24 cellular contexts compared by ENCODE assay signal in the genomic region with DNA sequence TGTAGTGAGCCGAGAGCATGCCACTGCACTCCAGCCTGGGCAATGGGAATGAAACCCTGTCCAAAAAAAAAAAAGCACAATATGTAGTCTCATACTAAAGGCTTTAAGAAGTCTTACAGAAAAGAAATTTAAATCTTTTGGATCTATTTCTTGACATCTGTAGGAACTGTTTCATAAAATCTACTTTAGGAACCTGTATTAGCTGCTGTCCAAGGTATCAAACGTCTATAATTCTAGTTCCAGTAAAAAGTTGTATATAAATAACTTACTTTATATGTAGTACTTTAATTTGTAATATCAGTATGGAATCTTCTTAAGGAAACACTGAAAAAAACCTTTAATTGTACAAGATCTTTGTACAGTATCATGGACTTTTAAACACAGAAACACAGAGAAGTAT.
DNase-seq lines count a peak whose midpoint lies in the region; ATAC-seq, FAIRE-seq and TF ChIP-seq lines count a peak whose summit lies in the region.
"Had no signal": no experiment of that assay in that cellular context is flagged by ENCODE, and none has a peak within 500 bp of the region (broad histone marks: within the 10 kb centered on the region; RNA-seq: fewer than 3 reads in every experiment).

No MANE protein-coding gene starts in this region.

- RAD21 ChIA-PET in HCT116 (lab: Charles Lee; ENCODE audit: low non-redundant PET in 1 of 2, low total read pairs in 2 of 2, uncharacterized antibody in 2 of 2, unreplicated experiment in 2 of 2) = no interaction called here

- no peak for TF ChIP-seq RAD21 in liver (IDR thresholded peaks at IDR 0.05)
- no peak for TF ChIP-seq RAD21 in HepG2 (CRISPR knock-in tag; IDR thresholded peaks at IDR 0.05)
- no peak for TF ChIP-seq RAD21 in HCT116 (IDR thresholded peaks at IDR 0.05; ENCODE audit: low read depth)
- no peak for TF ChIP-seq RAD21 in Ishikawa (IDR thresholded peaks at IDR 0.05; ENCODE audit: low read depth)

- POLR2A ChIA-PET in HepG2 (lab: Yijun Ruan, JAX) = no interaction called here
- POLR2A ChIA-PET in HCT116 (lab: Charles Lee) = no interaction called here

- no peak for TF ChIP-seq CTCF in liver (IDR thresholded peaks at IDR 0.05; ENCODE audit: low read depth, low read length, missing input control)
- TF ChIP-seq CTCF in HepG2 (CRISPR knock-in tag; IDR thresholded peaks at IDR 0.05) = no peak
- no peak for TF ChIP-seq CTCF in HCT116 (IDR thresholded peaks at IDR 0.05 in 2 of 3, conservative IDR thresholded peaks at IDR 0.05 in 1 of 3; ENCODE audit: borderline replicate concordance in 1 of 3, insufficient read depth in 1 of 3, low read depth in 2 of 3, low read length in 2 of 3)
- TF ChIP-seq CTCF in fibroblast of pulmonary artery (IDR thresholded peaks at IDR 0.05; ENCODE audit: low read length, missing control alignments) = no peak
- TF ChIP-seq CTCF in prostate gland (IDR thresholded peaks at IDR 0.05) = no peak

- DNase-seq in HepG2 (ENCODE audit: low spot score) (no peak), HCT116 (ENCODE audit: low read depth, low spot score) (no peak), fibroblast of pulmonary artery (ENCODE audit: low read depth) (peak; percentile 5), NCI-H2196 treated with DMSO at 0.1 percent for 48 hours (lab: John Stamatoyannopoulos, UW; ENCODE audit: unreplicated experiment) (no peak), prostate gland (ENCODE audit: low spot score) (no peak)
- DNase-seq in stimulated activated CD4-positive, alpha-beta T cell treated with anti-CD3 and anti-CD28 coated beads, Interleukin-4, amount 100 ng/mL, for 4 hours = no peak
- DNase-seq: ACHN; BE2C; C1 segment of cervical spinal cord; Caco-2; Calu3; CD4-positive, CD25-positive, alpha-beta regulatory T cell; CD8-positive, alpha-beta T cell; DMS79; DND-41; EL; GF-D8 had no signal

- H3K27ac ChIP-seq in liver (ENCODE audit: low read depth in 1 of 2, low read length in 2 of 2) (no peak overlapping the region), HepG2 (ENCODE audit: extremely low read length, insufficient read depth, low read length) (no peak overlapping the region), HCT116 (ENCODE audit: low read depth, low read length) (no peak overlapping the region), prostate gland (no peak overlapping the region)
- H3K27ac ChIP-seq: 22Rv1, BLaER1 had no signal

- H3K9me2 ChIP-seq in HCT116 (ENCODE audit: insufficient read depth) = no peaks in the 10 kb centered on the region

- no peak overlapping the region for H3K4me3 ChIP-seq in liver (ENCODE audit: low read depth in 1 of 3, low read length in 3 of 3)
- no peak overlapping the region for H3K4me3 ChIP-seq in HepG2 (replicated peaks in 1 of 3; ENCODE audit: insufficient read depth in 1 of 3, low read depth in 2 of 3, low read length in 3 of 3)
- H3K4me3 ChIP-seq in HCT116 (replicated peaks in 1 of 2; ENCODE audit: low read depth in 1 of 2, low read length in 2 of 2) = no peak overlapping the region
- no peak overlapping the region for H3K4me3 ChIP-seq in fibroblast of pulmonary artery (replicated peaks; ENCODE audit: low read depth, low read length)
- no peak overlapping the region for H3K4me3 ChIP-seq in prostate gland
- H3K4me3 ChIP-seq: BLaER1 had no signal

- H4K20me1 ChIP-seq in HepG2 (ENCODE audit: insufficient read depth, low read length) (no peaks in the 10 kb centered on the region), HCT116 (ENCODE audit: insufficient read depth) (no peaks in the 10 kb centered on the region)
- H4K20me1 ChIP-seq: BLaER1 had no signal

- CTCF ChIA-PET in HepG2 (lab: Yijun Ruan, JAX; ENCODE audit: low intra/inter-chr PET ratio, low total read pairs) (no interaction called here), HCT116 (lab: Charles Lee) (no interaction called here)

- FAIRE-seq in HepG2 (lab: Jason Lieb, UNC) = no peak
- FAIRE-seq: D721Med, GM12891, GM19239 had no signal

- H3K9ac ChIP-seq in liver (ENCODE audit: low read depth in 1 of 2, low read length in 2 of 2) (no peak overlapping the region), HepG2 (ENCODE audit: insufficient read depth, low read depth, low read length) (no peak overlapping the region), HCT116 (ENCODE audit: low read length) (no peak overlapping the region)
- H3K9ac ChIP-seq: BLaER1 had no signal

- H3K4me1 ChIP-seq in liver (ENCODE audit: control insufficient read depth in 4 of 4, insufficient read depth in 4 of 4, low read length in 3 of 4) = no peaks in the 10 kb centered on the region
- H3K4me1 ChIP-seq in HepG2 (ENCODE audit: insufficient read depth, low read length) = peaks cover 14% of the 10 kb centered on the region
- H3K4me1 ChIP-seq in HCT116 (ENCODE audit: control insufficient read depth in 1 of 2, insufficient read depth in 2 of 2, low read length in 2 of 2) = no peaks in the 10 kb centered on the region
- no peaks in the 10 kb centered on the region for H3K4me1 ChIP-seq in prostate gland (replicated peaks)
- H3K4me1 ChIP-seq: BE2C, BLaER1, Caco-2 had no signal

- H3K9me3 ChIP-seq in liver (ENCODE audit: control insufficient read depth in 4 of 4, low read length in 3 of 4) (peaks cover 0 to 10% (median 1%) of the 10 kb centered on the region in 4 donors), HepG2 (ENCODE audit: low read length) (peaks cover 29% of the 10 kb centered on the region), HCT116 (ENCODE audit: control insufficient read depth in 1 of 2, insufficient read depth in 1 of 2, low read depth in 1 of 2, low read length in 2 of 2) (peaks cover 0 to 4% of the 10 kb centered on the region in 2 experiments; a peak in 2 of 4 replicates), prostate gland (no peaks in the 10 kb centered on the region)

- intact Hi-C loops in HepG2 (cut with micrococcal nuclease; ENCODE audit: unreplicated experiment) (no loop called here), HCT116 (cut with micrococcal nuclease) (no loop called here), prostate gland (cut with DNase I) (no loop called here)

- H3K27me3 ChIP-seq in liver (ENCODE audit: control insufficient read depth in 4 of 4, insufficient read depth in 4 of 4, low read length in 3 of 4) (no peaks in the 10 kb centered on the region), HepG2 (ENCODE audit: control insufficient read depth in 1 of 2, insufficient read depth in 2 of 2, low read length in 2 of 2) (no peaks in the 10 kb centered on the region; a peak in 1 of 5 replicates), HCT116 (ENCODE audit: insufficient read depth, low read length) (no peaks in the 10 kb centered on the region), prostate gland (replicated peaks; ENCODE audit: insufficient read depth) (no peaks in the 10 kb centered on the region)
- H3K27me3 ChIP-seq: BE2C, BLaER1 had no signal

- TF ChIP-seq POLR2A in HepG2 (IDR thresholded peaks at IDR 0.05; ENCODE audit: insufficient read depth in 1 of 2, low read depth in 2 of 2, low read length in 2 of 2) = no peak
- TF ChIP-seq POLR2A in HCT116 (IDR thresholded peaks at IDR 0.05; ENCODE audit: borderline replicate concordance, extremely low read depth, insufficient read depth, insufficient read length) = no peak
- no peak for TF ChIP-seq POLR2A in prostate gland (IDR thresholded peaks at IDR 0.05)

- WGBS in liver = 93% methylated on average over 2 of the region's 2 CpGs
- 87% methylated on average over 2 of the region's 2 CpGs for WGBS in HepG2 (ENCODE audit: low lambda C conversion rate)
- WGBS in prostate gland = 57% methylated on average over 2 of the region's 2 CpGs

- H3K79me2 ChIP-seq in HepG2 (ENCODE audit: insufficient read depth, low read length) = no peaks in the 10 kb centered on the region
- no peaks in the 10 kb centered on the region for H3K79me2 ChIP-seq in HCT116 (ENCODE audit: insufficient read depth, low read length)

- ATAC-seq in HepG2 (no peak), HCT116 (no peak)
- ATAC-seq: CD8-positive, alpha-beta T cell had no signal

- in situ Hi-C loops in HepG2 (cut with HindIII; ENCODE audit: extremely low pct_ligation_motif_present, low pct_unique_long_range_greater_than_20kb) = no loop called here

- BruUV-seq in HepG2 (replicated peaks; lab: Mats Ljungman, UMichigan) = no TSS peak
- no TSS peak for BruUV-seq in HCT116 (replicated peaks; lab: Mats Ljungman, UMichigan)

- TF ChIP-seq EP300 in HepG2 (IDR thresholded peaks at IDR 0.05; ENCODE audit: low read depth in 2 of 2, low read length in 2 of 2) (no peak), HepG2 (CRISPR knock-in tag; IDR thresholded peaks at IDR 0.05; ENCODE audit: borderline replicate concordance) (no peak), Ishikawa (IDR thresholded peaks at IDR 0.05; ENCODE audit: borderline replicate concordance) (no peak)

- H2AFZ ChIP-seq in HepG2 (ENCODE audit: low read length) = no peak overlapping the region
- no peak overlapping the region for H2AFZ ChIP-seq in HCT116 (ENCODE audit: low read depth, low read length, poor library complexity, severe bottlenecking)

- H3K4me2 ChIP-seq in HepG2 (ENCODE audit: low read depth, low read length) (no peak overlapping the region), HCT116 (ENCODE audit: low read length) (no peak overlapping the region)
- H3K4me2 ChIP-seq: BLaER1 had no signal

- H3K36me3 ChIP-seq in liver (ENCODE audit: control insufficient read depth in 4 of 4, insufficient read depth in 3 of 4, low read depth in 1 of 4, low read length in 3 of 4) = peaks cover 2 to 22% (median 14%) of the 10 kb centered on the region in 4 donors
- peaks cover 7 to 15% of the 10 kb centered on the region in 2 experiments; a peak in 2 of 5 replicates for H3K36me3 ChIP-seq in HepG2 (replicated peaks in 1 of 2; ENCODE audit: control insufficient read depth in 1 of 2, insufficient read depth in 2 of 2, low read length in 2 of 2)
- no peaks in the 10 kb centered on the region for H3K36me3 ChIP-seq in HCT116 (ENCODE audit: control insufficient read depth in 1 of 2, insufficient read depth in 2 of 2, low read length in 2 of 2)
- no peaks in the 10 kb centered on the region for H3K36me3 ChIP-seq in prostate gland
- H3K36me3 ChIP-seq: BE2C had no signal

TF ChIP-seq in HepG2, 621 proteins besides CTCF, POLR2A, EP300 and RAD21 (continues in another document):
- TF ChIP-seq, protein P1, sequence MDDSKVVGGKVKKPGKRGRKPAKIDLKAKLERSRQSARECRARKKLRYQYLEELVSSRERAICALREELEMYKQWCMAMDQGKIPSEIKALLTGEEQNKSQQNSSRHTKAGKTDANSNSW (CRISPR knock-in tag; IDR thresholded peaks at IDR 0.05; ENCODE audit: borderline replicate concordance) = no peak
- no peak for TF ChIP-seq THYN1 (CRISPR knock-in tag; IDR thresholded peaks at IDR 0.05; ENCODE audit: borderline replicate concordance, low read depth)

TF ChIP-seq in HCT116, 20 proteins besides CTCF, POLR2A, EP300 and RAD21 (continues in another document):
- TF ChIP-seq YY1 (IDR thresholded peaks at IDR 0.05; ENCODE audit: extremely low read depth, insufficient replicate concordance, low read depth, low read length) (no peak), SRF (IDR thresholded peaks at IDR 0.05; ENCODE audit: low read depth) (no peak)
